ENCODE assay signal across 23 cellular contexts in genomic region chr13:67106502-67107057, GRCh38.
DNase-seq lines count a peak whose midpoint lies in the region; ATAC-seq and TF ChIP-seq lines count a peak whose summit lies in the region.
"Had no signal": no experiment of that assay in that cellular context is flagged by ENCODE, and none has a peak within 500 bp of the region (broad histone marks: within the 10 kb centered on the region; RNA-seq: fewer than 3 reads in every experiment).

No MANE protein-coding gene starts in this region.

- H3K9me3 ChIP-seq in left ventricle myocardium inferior (replicated peaks): peaks cover 12% of the 10 kb centered on the region
- no peaks in the 10 kb centered on the region for H3K9me3 ChIP-seq in sigmoid colon
- H3K9me3 ChIP-seq: SJCRH30 had no signal

- POLR2A ChIA-PET in activated CD8-positive, alpha-beta T cell treated with anti-CD3 and anti-CD28 coated beads for 36 hours (lab: Charles Lee): interaction anchor here (0.6 kb wide), 1 partner anchor 14 kb away, joined by 3 read pairs; no protein-coding TSS in a partner anchor
- POLR2A ChIA-PET in activated CD4-positive, alpha-beta memory T cell treated with anti-CD3 and anti-CD28 coated beads, Interleukin-2, amount 10 ng/mL, durations not matched to agents 7 days and 5 days (lab: Charles Lee): no interaction called here

- H3K4me1 ChIP-seq in left ventricle myocardium inferior: peaks cover 7% of the 10 kb centered on the region
- peaks cover 0 to 11% (median 9%) of the 10 kb centered on the region in 4 donors for H3K4me1 ChIP-seq in sigmoid colon

- WGBS in sigmoid colon, 2 donors: 89 to 91% methylated on average over 6 of the region's 6 CpGs

- CTCF ChIA-PET in activated CD8-positive, alpha-beta T cell treated with anti-CD3 and anti-CD28 coated beads for 36 hours (lab: Charles Lee): no interaction called here
- CTCF ChIA-PET in activated CD4-positive, alpha-beta memory T cell treated with anti-CD3 and anti-CD28 coated beads, Interleukin-2, amount 10 ng/mL, durations not matched to agents 7 days and 5 days (lab: Charles Lee): no interaction called here

- DNase-seq in left ventricle myocardium superior (no peak), left ventricle myocardium inferior (no peak), dorsolateral prefrontal cortex (no peak), sigmoid colon (peak; percentile 58)
- DNase-seq in activated CD8-positive, alpha-beta T cell treated with anti-CD3 and anti-CD28 coated beads for 36 hours: no peak
- DNase-seq in activated CD4-positive, alpha-beta memory T cell treated with anti-CD3 and anti-CD28 coated beads, Interleukin-2, amount 10 ng/mL, durations not matched to agents 7 days and 5 days: no peak
- no peak for DNase-seq in stimulated activated CD4-positive, alpha-beta T cell treated with anti-CD3 and anti-CD28 coated beads, Interleukin-1b, Interleukin-23, amount 100 ng/mL, for 48 hours
- DNase-seq: 8988T; ACHN; CD4-positive, CD25-positive, alpha-beta regulatory T cell; DMS153; DND-41; HCEC 1CT; Karpas-422; NCI-H1092; NCI-H1417 treated with DMSO at 0.1 percent for 48 hours; NCI-H1694 treated with DMSO at 0.1 percent for 48 hours; NCI-H2081 treated with DMSO at 0.1 percent for 48 hours; NCI-H526; NCI-H82; NK-92 treated with Interleukin-12 subunit alpha and Interleukin-12 subunit beta, amount 100 ng/mL, for 24 hours; PC-3; SJCRH30 had no signal

- H3K4me1 Mint-ChIP-seq in activated CD8-positive, alpha-beta T cell treated with anti-CD3 and anti-CD28 coated beads for 36 hours (ENCODE audit: low read depth): no peaks in the 10 kb centered on the region
- H3K4me1 Mint-ChIP-seq in activated CD4-positive, alpha-beta memory T cell treated with anti-CD3 and anti-CD28 coated beads, Interleukin-2, amount 10 ng/mL, durations not matched to agents 7 days and 5 days: no peaks in the 10 kb centered on the region

- TF ChIP-seq EP300 in sigmoid colon (IDR thresholded peaks at IDR 0.05): no peak

- no peak overlapping the region for H3K4me3 ChIP-seq in left ventricle myocardium inferior
- H3K4me3 ChIP-seq in dorsolateral prefrontal cortex: no peak overlapping the region
- H3K4me3 ChIP-seq in sigmoid colon: no peak overlapping the region
- H3K4me3 ChIP-seq: SJCRH30 had no signal

- no peaks in the 10 kb centered on the region for H3K36me3 ChIP-seq in left ventricle myocardium inferior
- H3K36me3 ChIP-seq in sigmoid colon: no peaks in the 10 kb centered on the region
- H3K36me3 ChIP-seq: SJCRH30 had no signal

- H3K27ac Mint-ChIP-seq in activated CD8-positive, alpha-beta T cell treated with anti-CD3 and anti-CD28 coated beads for 36 hours: no peak overlapping the region
- no peak overlapping the region for H3K27ac Mint-ChIP-seq in activated CD4-positive, alpha-beta memory T cell treated with anti-CD3 and anti-CD28 coated beads, Interleukin-2, amount 10 ng/mL, durations not matched to agents 7 days and 5 days
- H3K27ac Mint-ChIP-seq: CD4-positive, CD25-positive, alpha-beta regulatory T cell had no signal

- no peaks in the 10 kb centered on the region for H3K36me3 Mint-ChIP-seq in activated CD8-positive, alpha-beta T cell treated with anti-CD3 and anti-CD28 coated beads for 36 hours (ENCODE audit: low read depth)
- H3K36me3 Mint-ChIP-seq in activated CD4-positive, alpha-beta memory T cell treated with anti-CD3 and anti-CD28 coated beads, Interleukin-2, amount 10 ng/mL, durations not matched to agents 7 days and 5 days (ENCODE audit: low read depth): no peaks in the 10 kb centered on the region
- H3K36me3 Mint-ChIP-seq: CD4-positive, CD25-positive, alpha-beta regulatory T cell had no signal

- H3K27me3 Mint-ChIP-seq in activated CD8-positive, alpha-beta T cell treated with anti-CD3 and anti-CD28 coated beads for 36 hours: no peaks in the 10 kb centered on the region
- H3K27me3 Mint-ChIP-seq in activated CD4-positive, alpha-beta memory T cell treated with anti-CD3 and anti-CD28 coated beads, Interleukin-2, amount 10 ng/mL, durations not matched to agents 7 days and 5 days: no peaks in the 10 kb centered on the region
- H3K27me3 Mint-ChIP-seq: CD4-positive, CD25-positive, alpha-beta regulatory T cell had no signal

- no peak overlapping the region for H3K4me3 Mint-ChIP-seq in activated CD8-positive, alpha-beta T cell treated with anti-CD3 and anti-CD28 coated beads for 36 hours
- no peak overlapping the region for H3K4me3 Mint-ChIP-seq in activated CD4-positive, alpha-beta memory T cell treated with anti-CD3 and anti-CD28 coated beads, Interleukin-2, amount 10 ng/mL, durations not matched to agents 7 days and 5 days
- H3K4me3 Mint-ChIP-seq: CD4-positive, CD25-positive, alpha-beta regulatory T cell had no signal

- TF ChIP-seq POLR2A in sigmoid colon (IDR thresholded peaks at IDR 0.05): no peak

- no peaks in the 10 kb centered on the region for H3K9me3 Mint-ChIP-seq in activated CD8-positive, alpha-beta T cell treated with anti-CD3 and anti-CD28 coated beads for 36 hours
- no peaks in the 10 kb centered on the region for H3K9me3 Mint-ChIP-seq in activated CD4-positive, alpha-beta memory T cell treated with anti-CD3 and anti-CD28 coated beads, Interleukin-2, amount 10 ng/mL, durations not matched to agents 7 days and 5 days

- H3K27ac ChIP-seq in left ventricle myocardium inferior (replicated peaks) (no peak overlapping the region), dorsolateral prefrontal cortex (peak overlapping the region in 40 of 59 donors; percentile 1 to 99 (median 38)), sigmoid colon (no peak overlapping the region)
- H3K27ac ChIP-seq: SJCRH30 had no signal

- intact Hi-C loops in left ventricle myocardium superior (cut with micrococcal nuclease): no loop called here
- intact Hi-C loops in left ventricle myocardium inferior (cut with micrococcal nuclease): no loop called here
- intact Hi-C loops in dorsolateral prefrontal cortex (cut with DNase I): no loop called here
- intact Hi-C loops in sigmoid colon (cut with DNase I): no loop called here
- intact Hi-C loops in activated CD8-positive, alpha-beta T cell treated with anti-CD3 and anti-CD28 coated beads for 36 hours (cut with micrococcal nuclease): no loop called here

- TF ChIP-seq CTCF in left ventricle myocardium inferior (IDR thresholded peaks at IDR 0.05; ENCODE audit: borderline replicate concordance) (no peak), dorsolateral prefrontal cortex (IDR thresholded peaks at IDR 0.05 in 54 of 56, conservative IDR thresholded peaks at IDR 0.05 in 2 of 56; ENCODE audit: low read depth in 1 of 56, partially characterized antibody in 56 of 56) (no peak), sigmoid colon (IDR thresholded peaks at IDR 0.05) (no peak)
- TF ChIP-seq CTCF in activated CD8-positive, alpha-beta T cell treated with anti-CD3 and anti-CD28 coated beads for 36 hours (IDR thresholded peaks at IDR 0.05): no peak

- ATAC-seq in left ventricle myocardium superior: peak; percentile 21
- no peak for ATAC-seq in activated CD8-positive, alpha-beta T cell treated with anti-CD3 and anti-CD28 coated beads for 36 hours
- ATAC-seq: PC-3 had no signal

- H3K27me3 ChIP-seq in left ventricle myocardium inferior (ENCODE audit: low read depth) (no peaks in the 10 kb centered on the region), dorsolateral prefrontal cortex (no peaks in the 10 kb centered on the region), sigmoid colon (no peaks in the 10 kb centered on the region)
- H3K27me3 ChIP-seq: SJCRH30 had no signal

Comparison
In these comparisons a context has a peak if more than half of its experiments do, and no peak if none do; other contexts are left out.
1. H3K27ac ChIP-seq: peak in dorsolateral prefrontal cortex (40 of 59); none in left ventricle myocardium inferior (single experiment) and sigmoid colon (0 of 4).